In genomic region chr4:173167793-173168395, GRCh38 we compare ENCODE assay signal across 8 cellular contexts. TPM values are rescaled to one million over a fixed set of nuclear protein-coding genes. Genes with fewer than 3 reads are reported as not detected.
DNase-seq lines count a peak whose midpoint lies in the region; TF ChIP-seq lines count a peak whose summit lies in the region.

No MANE protein-coding gene starts in this region.

- peak overlapping the region; percentile 94 for H3K27ac Mint-ChIP-seq in endothelial cell (ENCODE audit: unreplicated experiment)
- H3K27ac Mint-ChIP-seq in type B pancreatic cell, result peak overlapping the region; percentile 96

- H3K27me3 Mint-ChIP-seq in endothelial cell (ENCODE audit: unreplicated experiment) (peaks cover 18% of the 10 kb centered on the region), type B pancreatic cell (no peaks in the 10 kb centered on the region)

- H3K4me1 Mint-ChIP-seq in endothelial cell (ENCODE audit: unreplicated experiment), result peaks cover 44% of the 10 kb centered on the region
- H3K4me1 Mint-ChIP-seq in type B pancreatic cell (ENCODE audit: unreplicated experiment), result peaks cover 30% of the 10 kb centered on the region

- TF ChIP-seq CTCF in endothelial cell (IDR thresholded peaks at IDR 0.05; ENCODE audit: unreplicated experiment) (no peak), type B pancreatic cell (conservative IDR thresholded peaks at IDR 0.05) (no peak)

- no peaks in the 10 kb centered on the region for H3K9me3 ChIP-seq in HAP-1
- no peaks in the 10 kb centered on the region for H3K9me3 ChIP-seq in mononuclear cell (ENCODE audit: low read depth, low read length)

- in situ Hi-C loops in HAP-1 (cut with MboI; ENCODE audit: low sequenced_read_pairs), result no loop called here

- peak overlapping the region; percentile 72 for H3K4me3 ChIP-seq in HAP-1
- H3K4me3 ChIP-seq in mononuclear cell (ENCODE audit: low read length), result peak overlapping the region; percentile 69

- peaks cover 5% of the 10 kb centered on the region for H3K4me1 ChIP-seq in HAP-1
- peaks cover 32% of the 10 kb centered on the region for H3K4me1 ChIP-seq in mononuclear cell (ENCODE audit: insufficient read depth, low read length)

- no peaks in the 10 kb centered on the region for H3K27me3 ChIP-seq in HAP-1 (ENCODE audit: low read depth)
- no peaks in the 10 kb centered on the region for H3K27me3 ChIP-seq in mononuclear cell (ENCODE audit: insufficient read depth, low read length)

- peak overlapping the region; percentile 95 for H3K4me3 Mint-ChIP-seq in endothelial cell (ENCODE audit: unreplicated experiment)
- H3K4me3 Mint-ChIP-seq in type B pancreatic cell, result peak overlapping the region; percentile 99

- H3K9me3 Mint-ChIP-seq in endothelial cell (ENCODE audit: unreplicated experiment) (no peaks in the 10 kb centered on the region), type B pancreatic cell (no peaks in the 10 kb centered on the region)

- DNase-seq in NCI-H82 (lab: John Stamatoyannopoulos, UW) (peak; percentile 48), NCI-H82 treated with DMSO at 0.1 percent for 48 hours (lab: John Stamatoyannopoulos, UW; ENCODE audit: unreplicated experiment) (no peak), HAP-1 (ENCODE audit: low spot score in 2 of 2) (peak; percentile 62 to 76), NCI-H1105 treated with DMSO at 0.1 percent for 48 hours (lab: John Stamatoyannopoulos, UW) (peak; percentile 41), endothelial cell (ENCODE audit: low spot score) (peak; percentile 53), type B pancreatic cell (ENCODE audit: extremely low spot score, unreplicated experiment) (no peak)
- peak; percentile 6 to 20 for DNase-seq in activated CD4-positive, alpha-beta T cell treated with anti-CD3 and anti-CD28 coated beads for 4 hours

- no peaks in the 10 kb centered on the region for H3K36me3 ChIP-seq in HAP-1 (replicated peaks)

- H3K36me3 Mint-ChIP-seq in endothelial cell (ENCODE audit: low read depth, unreplicated experiment), result peaks cover 11% of the 10 kb centered on the region
- H3K36me3 Mint-ChIP-seq in type B pancreatic cell, result peaks cover 9% of the 10 kb centered on the region

RNA-seq across cellular contexts. Expression of gene GALNT7, which starts 0.7 kb away (rescaled TPM):
- total RNA-seq in endothelial cell (ENCODE audit: unreplicated experiment) (80.9 TPM), mononuclear cell (11.4 TPM), type B pancreatic cell (ENCODE audit: low replicate concordance) (63.9 and 100 TPM in 2 replicates)

Comparison
In these comparisons a context has a peak if more than half of its experiments do, and no peak if none do; other contexts are left out.
1. DNase-seq: peak in NCI-H82 (single experiment), HAP-1 (2 of 2), NCI-H1105 treated with DMSO at 0.1 percent for 48 hours (single experiment), activated CD4-positive, alpha-beta T cell treated with anti-CD3 and anti-CD28 coated beads for 4 hours (2 of 2) and endothelial cell (single experiment); none in NCI-H82 treated with DMSO at 0.1 percent for 48 hours (single experiment) and type B pancreatic cell (single experiment).